ENCODE assay signal across 21 cellular contexts in genomic region chr1:203599875-203600781, GRCh38. TPM values are rescaled to one million over a fixed set of nuclear protein-coding genes. Genes with fewer than 3 reads are reported as not detected.
DNase-seq lines count a peak whose midpoint lies in the region; ATAC-seq and TF ChIP-seq lines count a peak whose summit lies in the region.
"Had no signal": no experiment of that assay in that cellular context is flagged by ENCODE, and none has a peak within 500 bp of the region (broad histone marks: within the 10 kb centered on the region; RNA-seq: fewer than 3 reads in every experiment).

No MANE protein-coding gene starts in this region.

- H2AFZ ChIP-seq in SK-N-SH (ENCODE audit: low read depth), result no peak overlapping the region

- no peak overlapping the region for H3K9ac ChIP-seq in SK-N-SH

- H3K9me2 ChIP-seq in SK-N-SH, result no peaks in the 10 kb centered on the region

- no peak for TF ChIP-seq EP300 in SK-N-SH (IDR thresholded peaks at IDR 0.05; ENCODE audit: borderline replicate concordance in 1 of 2, low read depth in 1 of 2, low read length in 1 of 2)
- no peak for TF ChIP-seq EP300 in sigmoid colon (IDR thresholded peaks at IDR 0.05)

- no peak overlapping the region for H3K4me2 ChIP-seq in SK-N-SH

- H3K27ac ChIP-seq in SK-N-SH (ENCODE audit: low read depth in 2 of 2, low read length in 1 of 2) (no peak overlapping the region), sigmoid colon (peak overlapping the region; percentile 39 to 82 (median 57))
- H3K27ac ChIP-seq: 22Rv1, breast epithelium, neutrophil, tibial nerve had no signal

- H3K4me3 ChIP-seq in SK-N-SH (ENCODE audit: low read depth in 2 of 2, low read length in 1 of 2) (no peak overlapping the region), sigmoid colon (no peak overlapping the region)
- H3K4me3 ChIP-seq: breast epithelium, tibial nerve had no signal

- no peak for DNase-seq in SK-N-SH
- DNase-seq in T-helper 17 cell, result no peak
- DNase-seq in left lobe of liver (ENCODE audit: low spot score), result no peak
- DNase-seq in sigmoid colon, result no peak
- no peak for DNase-seq in GM10266 (ENCODE audit: extremely low spot score)
- DNase-seq in hepatic stellate cell (ENCODE audit: low spot score), result no peak
- DNase-seq: activated naive CD8-positive, alpha-beta T cell treated with anti-CD3 and anti-CD28 coated beads for 36 hours; AML-193; COR-L47; dermis blood vessel endothelial cell; foreskin fibroblast; KG1; kidney glomerular epithelial cell; MV-4-11; NCI-H2029 had no signal

- H3K4me3 Mint-ChIP-seq in T-helper 17 cell, result no peak overlapping the region
- H3K4me3 Mint-ChIP-seq: activated naive CD8-positive, alpha-beta T cell treated with anti-CD3 and anti-CD28 coated beads for 36 hours had no signal

- CTCF ChIA-PET in SK-N-SH (lab: Yijun Ruan, JAX), result interaction anchor here (1.2 kb wide), 1 partner anchor 102 kb away, joined by 3 read pairs; no protein-coding TSS in a partner anchor

- no peak for TF ChIP-seq CTCF in SK-N-SH (IDR thresholded peaks at IDR 0.05)
- TF ChIP-seq CTCF in sigmoid colon (IDR thresholded peaks at IDR 0.05), result no peak
- TF ChIP-seq CTCF in GM10266 (IDR thresholded peaks at IDR 0.05; ENCODE audit: control insufficient read depth, insufficient read depth, low read depth, missing control alignments), result no peak

- intact Hi-C loops in sigmoid colon (cut with DNase I), result loop anchor here (1.0 to 5.0 kb wide), 2 partner anchors 21 to 38 kb away; no protein-coding TSS in a partner anchor

- H3K36me3 ChIP-seq in SK-N-SH (replicated peaks in 1 of 2; ENCODE audit: control insufficient read depth in 1 of 2, insufficient read depth in 2 of 2, low read length in 1 of 2) (no peaks in the 10 kb centered on the region), sigmoid colon (no peaks in the 10 kb centered on the region)
- H3K36me3 ChIP-seq: breast epithelium, neutrophil, tibial nerve had no signal

- H3K4me1 Mint-ChIP-seq in T-helper 17 cell, result peaks cover 22% of the 10 kb centered on the region

- POLR2A ChIA-PET in SK-N-SH (lab: Yijun Ruan, JAX), result no interaction called here

- no peaks in the 10 kb centered on the region for H3K27me3 Mint-ChIP-seq in T-helper 17 cell
- H3K27me3 Mint-ChIP-seq: activated naive CD8-positive, alpha-beta T cell treated with anti-CD3 and anti-CD28 coated beads for 36 hours had no signal

- H3K27ac Mint-ChIP-seq in T-helper 17 cell, result peak overlapping the region; percentile 41
- H3K27ac Mint-ChIP-seq: activated naive CD8-positive, alpha-beta T cell treated with anti-CD3 and anti-CD28 coated beads for 36 hours had no signal

- H3K27me3 ChIP-seq in SK-N-SH (ENCODE audit: insufficient read depth) (no peaks in the 10 kb centered on the region), sigmoid colon (no peaks in the 10 kb centered on the region)
- H3K27me3 ChIP-seq: breast epithelium, neutrophil, tibial nerve had no signal

- TF ChIP-seq POLR2A in sigmoid colon (IDR thresholded peaks at IDR 0.05), result no peak

- peaks cover 3% of the 10 kb centered on the region for H3K36me3 Mint-ChIP-seq in T-helper 17 cell (ENCODE audit: low read depth)
- H3K36me3 Mint-ChIP-seq: activated naive CD8-positive, alpha-beta T cell treated with anti-CD3 and anti-CD28 coated beads for 36 hours had no signal

- H3F3A ChIP-seq in SK-N-SH (replicated peaks; ENCODE audit: insufficient read depth), result peaks cover 6% of the 10 kb centered on the region

- TF ChIP-seq RAD21 in SK-N-SH (IDR thresholded peaks at IDR 0.05; ENCODE audit: low read length), result no peak

- no peaks in the 10 kb centered on the region for H3K9me3 ChIP-seq in SK-N-SH
- H3K9me3 ChIP-seq in T-helper 17 cell (ENCODE audit: control insufficient read depth, low read length, poor library complexity, severe bottlenecking), result no peaks in the 10 kb centered on the region
- no peaks in the 10 kb centered on the region for H3K9me3 ChIP-seq in sigmoid colon
- H3K9me3 ChIP-seq: breast epithelium, neutrophil, tibial nerve had no signal

- no peaks in the 10 kb centered on the region for H3K79me2 ChIP-seq in SK-N-SH (ENCODE audit: insufficient read depth)

- no peaks in the 10 kb centered on the region for H4K20me1 ChIP-seq in SK-N-SH (ENCODE audit: insufficient read depth)

- no peaks in the 10 kb centered on the region; a peak in 1 of 4 replicates for H3K4me1 ChIP-seq in SK-N-SH (ENCODE audit: control insufficient read depth in 1 of 2, insufficient read depth in 2 of 2, low read depth in 1 of 2, low read length in 1 of 2)
- peaks cover 0 to 44% (median 37%) of the 10 kb centered on the region in 4 donors for H3K4me1 ChIP-seq in sigmoid colon

- no peak for ATAC-seq in SK-N-SH treated with all-trans-retinoic acid at 6 μM for 48 hours
- ATAC-seq in T-helper 17 cell, result no peak
- ATAC-seq in left lobe of liver, result peak; percentile 34
- no peak for ATAC-seq in HG03039 (IDR thresholded peaks at IDR 0.05; ENCODE audit: unreplicated experiment)

- 86% methylated on average over 7 of the region's 7 CpGs for WGBS in SK-N-SH (ENCODE audit: low lambda C conversion rate)
- WGBS in sigmoid colon, 2 donors, result 75 to 76% methylated on average over 7 of the region's 7 CpGs

TF ChIP-seq in SK-N-SH treated with all-trans-retinoic acid at 6 μM for 48 hours, 23 proteins besides CTCF, POLR2A, EP300 and RAD21:
- TF ChIP-seq CSDC2 (CRISPR knock-in tag; IDR thresholded peaks at IDR 0.05) (peak; percentile 93), ZFP3 (CRISPR knock-in tag; IDR thresholded peaks at IDR 0.05) (peak; percentile 87), CREB5 (CRISPR knock-in tag; IDR thresholded peaks at IDR 0.05; ENCODE audit: low read depth) (no peak)

TF ChIP-seq in SK-N-SH, 30 proteins besides CTCF, POLR2A, EP300 and RAD21:
- TF ChIP-seq FOXM1 (IDR thresholded peaks at IDR 0.05; ENCODE audit: low read depth) (no peak), SIN3A (IDR thresholded peaks at IDR 0.05; ENCODE audit: borderline replicate concordance, low read depth, low read length) (no peak), NRF1 (IDR thresholded peaks at IDR 0.05; ENCODE audit: low read depth, low read length) (no peak), REST (IDR thresholded peaks at IDR 0.05; ENCODE audit: low read depth, low read length) (no peak), GABPA (IDR thresholded peaks at IDR 0.05; ENCODE audit: low read depth) (no peak), TAF1 (IDR thresholded peaks at IDR 0.05; ENCODE audit: borderline replicate concordance, low read depth, low read length) (no peak)
TF ChIP-seq in SK-N-SH: peak in this region for 0.

RNA-seq across cellular contexts. Expression of gene ATP2B4, which starts 26.5 kb away (rescaled TPM):
- 96.1 and 144 TPM in 2 replicates for polyA plus RNA-seq in SK-N-SH (2012; rRNA removed)
- 88.6 and 104 TPM in 2 replicates for polyA plus RNA-seq in SK-N-SH (2012; cell fraction: cytosol; rRNA removed)
- polyA plus RNA-seq in SK-N-SH (2012; cell fraction: nucleus; rRNA removed), result 164 and 210 TPM in 2 replicates
- total RNA-seq in T-helper 17 cell, result 10 to 100 TPM; 92.5 to 99.2 TPM
- 9.9 TPM for total RNA-seq in left lobe of liver
- total RNA-seq in sigmoid colon, result 100 to 1,000 TPM; 229 to 595 (median 347) TPM
- 10 to 100 TPM in 1 of 3 donors, 1 to 10 TPM in 2; 1.6 to 34.5 (median 4.2) TPM for polyA plus RNA-seq in sigmoid colon

Comparison
In these comparisons a context has a peak if more than half of its experiments do, and no peak if none do; other contexts are left out.
1. H3K27ac ChIP-seq: peak in sigmoid colon (4 of 4); none in SK-N-SH (0 of 2).